In the genomic region with DNA sequence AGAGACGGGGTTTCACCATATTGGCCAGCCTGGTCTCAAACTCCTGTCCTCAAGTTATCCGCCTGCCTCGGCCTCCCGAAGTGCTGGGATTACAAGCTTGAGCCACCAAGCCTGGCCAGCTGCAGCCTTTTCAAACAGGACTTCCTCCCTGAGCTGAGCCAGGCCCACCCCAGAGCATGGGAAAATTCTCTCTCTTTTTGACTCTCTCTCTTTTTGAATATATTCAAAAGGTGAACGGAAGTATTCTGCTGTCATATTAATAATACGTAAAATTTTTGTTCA, we compare ENCODE assay signal across 9 cellular contexts. TPM values are rescaled to one million over a fixed set of nuclear protein-coding genes. Genes with fewer than 3 reads are reported as not detected.
DNase-seq lines count a peak whose midpoint lies in the region; ATAC-seq and TF ChIP-seq lines count a peak whose summit lies in the region.
"Had no signal": no experiment of that assay in that cellular context is flagged by ENCODE, and none has a peak within 500 bp of the region (broad histone marks: within the 10 kb centered on the region; RNA-seq: fewer than 3 reads in every experiment).

No MANE protein-coding gene starts in this region.

- intact Hi-C loops in Caco-2 (cut with micrococcal nuclease; ENCODE audit: unreplicated experiment), result no loop called here

- ATAC-seq in HG03045 (IDR thresholded peaks at IDR 0.05; ENCODE audit: unreplicated experiment), result no peak
- no peak for ATAC-seq in HG02623 (IDR thresholded peaks at IDR 0.05; ENCODE audit: unreplicated experiment)
- ATAC-seq: HCT116 had no signal

- H3K27me3 ChIP-seq in Caco-2 (replicated peaks; ENCODE audit: control insufficient read depth, insufficient read depth, low read length), result no peaks in the 10 kb centered on the region
- H3K27me3 ChIP-seq in neutrophil, result no peaks in the 10 kb centered on the region

- H3K27me3 Mint-ChIP-seq in Caco-2 (ENCODE audit: insufficient read depth, unreplicated experiment) (no peaks in the 10 kb centered on the region), endothelial cell (ENCODE audit: unreplicated experiment) (no peaks in the 10 kb centered on the region)

- H3K4me1 Mint-ChIP-seq in Caco-2 (ENCODE audit: low read depth, unreplicated experiment) (no peaks in the 10 kb centered on the region), endothelial cell (ENCODE audit: unreplicated experiment) (no peaks in the 10 kb centered on the region)

- BruUV-seq in Caco-2 (replicated peaks; lab: Mats Ljungman, UMichigan), result no TSS peak

- peaks cover 12% of the 10 kb centered on the region for H3K36me3 Mint-ChIP-seq in Caco-2 (ENCODE audit: insufficient read depth, unreplicated experiment)
- H3K36me3 Mint-ChIP-seq in endothelial cell (ENCODE audit: low read depth, unreplicated experiment), result peaks cover 10% of the 10 kb centered on the region

- H3K27ac Mint-ChIP-seq in Caco-2 (ENCODE audit: unreplicated experiment) (no peak overlapping the region), endothelial cell (ENCODE audit: unreplicated experiment) (peak overlapping the region; percentile 92)

- H3K4me1 ChIP-seq in Caco-2 (no peaks in the 10 kb centered on the region), neutrophil (ENCODE audit: control insufficient read depth in 1 of 2, insufficient read depth in 1 of 2, low read depth in 1 of 2, low read length in 1 of 2) (peaks cover 10 to 14% of the 10 kb centered on the region in 2 experiments)

- H3K9me3 ChIP-seq in Caco-2 (peaks cover 25% of the 10 kb centered on the region), neutrophil (peaks cover 4% of the 10 kb centered on the region)

- CTCF ChIA-PET in Caco-2 (lab: Charles Lee), result no interaction called here

- no peak for TF ChIP-seq CTCF in Caco-2 (IDR thresholded peaks at IDR 0.05; ENCODE audit: insufficient read depth in 1 of 2, low read depth in 1 of 2, low read length in 1 of 2, severe bottlenecking in 1 of 2, unreplicated experiment in 1 of 2)
- TF ChIP-seq CTCF in endothelial cell (IDR thresholded peaks at IDR 0.05; ENCODE audit: unreplicated experiment), result no peak
- no peak for TF ChIP-seq CTCF in neutrophil (IDR thresholded peaks at IDR 0.05)

- POLR2A ChIA-PET in Caco-2 (lab: Charles Lee), result interaction anchor here (1.2 to 1.7 kb wide), 5 partner anchors 44 to 89 kb away, joined by 3 to 8 read pairs (median 7); a partner anchor contains a TSS

- H3K27ac ChIP-seq in neutrophil, result peak overlapping the region; percentile 95

- H3K4me3 ChIP-seq in Caco-2 (ENCODE audit: low read depth, low read length) (peak overlapping the region; percentile 66), neutrophil (ENCODE audit: low read depth in 1 of 2, low read length in 1 of 2) (peak overlapping the region; percentile 71 to 89)

- H3K4me3 Mint-ChIP-seq in Caco-2 (ENCODE audit: unreplicated experiment) (peak overlapping the region; percentile 77), endothelial cell (ENCODE audit: unreplicated experiment) (peak overlapping the region; percentile 88)

- H3K9me3 Mint-ChIP-seq in Caco-2 (ENCODE audit: unreplicated experiment) (peaks cover 25% of the 10 kb centered on the region), endothelial cell (ENCODE audit: unreplicated experiment) (peaks cover 12% of the 10 kb centered on the region)

- H3K36me3 ChIP-seq in Caco-2 (ENCODE audit: control insufficient read depth, insufficient read depth, low read length) (no peaks in the 10 kb centered on the region), neutrophil (no peaks in the 10 kb centered on the region)

- DNase-seq in Caco-2 (no peak), RKO (ENCODE audit: low spot score) (peak; percentile 39), endothelial cell (ENCODE audit: low spot score) (no peak), 8988T (no peak), RPMI8226 (no peak)

RNA-seq across cellular contexts. Expression of a gene that starts 0.5 kb away (rescaled TPM):
- total RNA-seq in Caco-2 (2022), result 8.1 and 9.4 TPM in 2 replicates
- 19.9 TPM for total RNA-seq in endothelial cell (ENCODE audit: unreplicated experiment)

RNA-seq across cellular contexts. Expression of a gene that starts 43.6 kb away (rescaled TPM):
- 6.4 and 7.1 TPM in 2 replicates for total RNA-seq in Caco-2 (2022)
- total RNA-seq in endothelial cell (ENCODE audit: unreplicated experiment), result 23.3 TPM
